In the genomic region with DNA sequence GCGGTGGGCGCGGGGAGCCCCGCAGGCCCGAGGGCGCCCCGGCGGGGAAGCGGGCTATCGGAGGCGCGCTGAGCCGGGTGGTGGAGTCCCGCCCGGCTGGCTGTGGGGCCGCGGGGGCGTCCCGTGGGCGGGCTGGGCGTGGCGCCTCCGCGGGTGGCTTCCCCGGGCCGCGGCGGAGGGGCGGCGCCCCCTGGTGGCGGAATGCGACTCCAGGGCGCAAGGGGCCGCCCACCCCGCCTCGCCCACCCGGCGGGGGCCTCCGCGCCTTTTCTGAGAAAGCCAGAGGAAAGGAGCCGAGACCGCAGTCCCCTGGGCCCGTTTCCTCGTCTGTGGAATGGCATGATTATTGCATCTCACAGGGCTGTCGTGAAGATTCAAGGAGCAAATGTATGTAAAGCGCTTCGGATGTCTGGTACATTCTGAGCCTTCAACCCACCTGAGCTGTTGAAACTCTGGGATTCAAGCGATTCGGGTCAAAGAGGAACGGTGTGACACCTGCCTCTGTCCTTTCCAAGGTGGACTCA, we compare ENCODE assay signal across 8 cellular contexts. TPM values are rescaled to one million over a fixed set of nuclear protein-coding genes. Genes with fewer than 3 reads are reported as not detected.
A peak's percentile ranks its signal among the peaks of the same experiment; 100 is the strongest.
DNase-seq lines count a peak whose midpoint lies in the region; ATAC-seq and TF ChIP-seq lines count a peak whose summit lies in the region.

No MANE protein-coding gene starts in this region.

- H2AFZ ChIP-seq in DND-41 (ENCODE audit: low read depth, low read length) (no peak overlapping the region), Karpas-422 (ENCODE audit: low read length) (0 out of 2 replicates have a peak overlapping the region, but pooled peaks have one; percentile 26)

- no peaks in the 10 kb centered on the region for H3K9me2 ChIP-seq in Karpas-422 (replicated peaks; ENCODE audit: insufficient read depth, low read length)

- no peaks in the 10 kb centered on the region for H3K9me3 ChIP-seq in DND-41 (ENCODE audit: insufficient read depth, low read length, severe bottlenecking)
- H3K9me3 ChIP-seq in Karpas-422 (ENCODE audit: low read length), result no peaks in the 10 kb centered on the region
- no peaks in the 10 kb centered on the region for H3K9me3 ChIP-seq in ectodermal cell (ENCODE audit: control insufficient read depth, low read length)

- no peak overlapping the region for H3K27ac ChIP-seq in DND-41 (ENCODE audit: low read length)
- no peak overlapping the region for H3K27ac ChIP-seq in Karpas-422 (ENCODE audit: low read length)
- no peak overlapping the region for H3K27ac ChIP-seq in ectodermal cell (ENCODE audit: insufficient read depth, low read depth, low read length, poor library complexity, severe bottlenecking)
- H3K27ac ChIP-seq in mesendoderm (ENCODE audit: low read depth, low read length), result no peak overlapping the region

- no peak overlapping the region for H4K8ac ChIP-seq in mesendoderm (ENCODE audit: low read depth, low read length)

- no peak overlapping the region for H2BK5ac ChIP-seq in mesendoderm (ENCODE audit: low read length)

- H4K20me1 ChIP-seq in DND-41 (ENCODE audit: insufficient read depth, low read length) (no peaks in the 10 kb centered on the region), Karpas-422 (ENCODE audit: insufficient read depth, low read depth, low read length) (no peaks in the 10 kb centered on the region)

- no peak overlapping the region for H2BK120ac ChIP-seq in mesendoderm (ENCODE audit: low read depth, low read length)

- DNase-seq in DND-41, result no peak
- peak; percentile 77 for DNase-seq in Karpas-422
- peak; percentile 50 to 58 for DNase-seq in activated CD4-positive, alpha-beta T cell treated with anti-CD3 and anti-CD28 coated beads, Interleukin-2, amount 50 U/mL, for 24 hours (ENCODE audit: low read depth in 1 of 2, low spot score in 1 of 2)
- DNase-seq in mesendoderm, result peak; percentile 34
- peak; percentile 59 for DNase-seq in stimulated activated CD8-positive, alpha-beta memory T cell treated with anti-CD3 and anti-CD28 coated beads, Interleukin-15, amount 100 ng/mL, for 1 hour (ENCODE audit: low read depth)
- no peak for DNase-seq in NCI-H446 treated with DMSO at 0.1 percent for 48 hours (lab: John Stamatoyannopoulos, UW)

- 7 to 8% methylated on average over 50 of the region's 50 CpGs for WGBS in ectodermal cell, 2 experiments
- WGBS in mesendoderm (ENCODE audit: extremely low coverage, insufficient coverage, low lambda C conversion rate), result no CpG with 5 or more reads among the region's 50 CpGs

- H3K18ac ChIP-seq in mesendoderm (ENCODE audit: low read length), result peak overlapping the region; percentile 7

- ATAC-seq in DND-41 (ENCODE audit: insufficient read depth, low read depth) (no peak), GM21447 (IDR thresholded peaks at IDR 0.05; ENCODE audit: unreplicated experiment) (peak; percentile 66)

- no peak overlapping the region for H3K4me2 ChIP-seq in DND-41 (ENCODE audit: insufficient read depth, low read length)
- H3K4me2 ChIP-seq in Karpas-422 (ENCODE audit: low read depth, low read length, poor library complexity, severe bottlenecking), result peak overlapping the region; percentile 62
- H3K4me2 ChIP-seq in mesendoderm (ENCODE audit: low read length), result peak overlapping the region; percentile 72

- H3K9ac ChIP-seq in DND-41 (ENCODE audit: low read depth, low read length) (no peak overlapping the region), Karpas-422 (ENCODE audit: low read length) (peak overlapping the region; percentile 44; the same call in 1 of the 2 replicates), mesendoderm (ENCODE audit: low read length) (peak overlapping the region; percentile 56)

- H3K36me3 ChIP-seq in DND-41 (ENCODE audit: insufficient read depth, low read length) (no peaks in the 10 kb centered on the region), Karpas-422 (ENCODE audit: insufficient read depth, low read length) (no peaks in the 10 kb centered on the region), ectodermal cell (ENCODE audit: control insufficient read depth, insufficient read depth, low read length) (no peaks in the 10 kb centered on the region), mesendoderm (ENCODE audit: control insufficient read depth, insufficient read depth, low read length) (no peaks in the 10 kb centered on the region)

- no peaks in the 10 kb centered on the region for H3K4me1 ChIP-seq in DND-41 (ENCODE audit: insufficient read depth, low read length)
- peaks cover 9% of the 10 kb centered on the region for H3K4me1 ChIP-seq in Karpas-422 (ENCODE audit: low read length)
- H3K4me1 ChIP-seq in ectodermal cell (ENCODE audit: control insufficient read depth, insufficient read depth, low read length), result peaks cover 5% of the 10 kb centered on the region
- peaks cover 3% of the 10 kb centered on the region for H3K4me1 ChIP-seq in mesendoderm (ENCODE audit: control insufficient read depth, low read depth, low read length)

- H3K23ac ChIP-seq in mesendoderm (ENCODE audit: low read length), result peak overlapping the region; percentile 35

- no peaks in the 10 kb centered on the region for H3K79me1 ChIP-seq in mesendoderm (ENCODE audit: low read length)

- no peak overlapping the region for H2BK15ac ChIP-seq in mesendoderm (replicated peaks; ENCODE audit: low read depth)

- H4K5ac ChIP-seq in mesendoderm (ENCODE audit: low read length), result no peak overlapping the region

- H2AK5ac ChIP-seq in mesendoderm (ENCODE audit: low read length), result no peak overlapping the region

- H3K56ac ChIP-seq in mesendoderm (ENCODE audit: low read length), result peak overlapping the region; percentile 80

- TF ChIP-seq CTCF in DND-41 (IDR thresholded peaks at IDR 0.05; ENCODE audit: borderline replicate concordance, extremely low read depth, low read length, poor library complexity, severe bottlenecking), result peak; percentile 37

- H3K4me3 ChIP-seq in DND-41 (ENCODE audit: low read depth in 1 of 2, low read length in 2 of 2), result no peak overlapping the region
- H3K4me3 ChIP-seq in Karpas-422 (ENCODE audit: low read length), result peak overlapping the region; percentile 57
- peak overlapping the region; percentile 52 for H3K4me3 ChIP-seq in ectodermal cell (ENCODE audit: insufficient read depth, low read depth, low read length)
- no peak overlapping the region for H3K4me3 ChIP-seq in mesendoderm (ENCODE audit: low read length)

- H3K79me2 ChIP-seq in DND-41 (ENCODE audit: insufficient read depth, low read length) (no peaks in the 10 kb centered on the region), Karpas-422 (ENCODE audit: low read length) (no peaks in the 10 kb centered on the region), mesendoderm (ENCODE audit: control insufficient read depth, insufficient read depth, low read length) (no peaks in the 10 kb centered on the region)

- H3K27me3 ChIP-seq in DND-41 (ENCODE audit: insufficient read depth, low read length, poor library complexity) (no peaks in the 10 kb centered on the region), Karpas-422 (ENCODE audit: low read length) (no peaks in the 10 kb centered on the region; the same call in 1 of the 2 replicates), ectodermal cell (ENCODE audit: control insufficient read depth, insufficient read depth, low read length, poor library complexity, severe bottlenecking) (peaks cover 23% of the 10 kb centered on the region), mesendoderm (ENCODE audit: insufficient read depth, low read length, poor library complexity) (no peaks in the 10 kb centered on the region)

- H3K4ac ChIP-seq in mesendoderm (ENCODE audit: low read depth, low read length), result no peak overlapping the region

RNA-seq across cellular contexts. Expression of a gene that starts 31.9 kb away (rescaled TPM):
- not detected in 2 replicates for total RNA-seq in Karpas-422 (2014; rRNA removed; shearing (Covaris generic); ENCODE audit: low replicate concordance)
- 14.5 TPM for polyA plus RNA-seq in ectodermal cell (2013, experiment 1 of 4)
- polyA plus RNA-seq in ectodermal cell (2013, experiment 2 of 4), result 15.3 TPM
- 11.6 TPM for polyA plus RNA-seq in ectodermal cell (2013, experiment 3 of 4)
- polyA plus RNA-seq in ectodermal cell (2013, experiment 4 of 4), result 11.7 TPM
- 2.0 TPM for polyA plus RNA-seq in mesendoderm (2013, experiment 1 of 2)
- 2.7 TPM for polyA plus RNA-seq in mesendoderm (2013, experiment 2 of 2)

Comparison
In these comparisons a context has a peak if more than half of its experiments do, and no peak if none do; other contexts are left out.
1. DNase-seq: peak in Karpas-422 (single experiment), activated CD4-positive, alpha-beta T cell treated with anti-CD3 and anti-CD28 coated beads, Interleukin-2, amount 50 U/mL, for 24 hours (2 of 2), mesendoderm (single experiment) and stimulated activated CD8-positive, alpha-beta memory T cell treated with anti-CD3 and anti-CD28 coated beads, Interleukin-15, amount 100 ng/mL, for 1 hour (single experiment); none in DND-41 (single experiment) and NCI-H446 treated with DMSO at 0.1 percent for 48 hours (single experiment).
2. H3K4me3 ChIP-seq: peak in Karpas-422 (single experiment) and ectodermal cell (single experiment); none in DND-41 (0 of 2) and mesendoderm (single experiment).